Comparison of ENCODE assay signal across 11 cellular contexts in the genomic region with DNA sequence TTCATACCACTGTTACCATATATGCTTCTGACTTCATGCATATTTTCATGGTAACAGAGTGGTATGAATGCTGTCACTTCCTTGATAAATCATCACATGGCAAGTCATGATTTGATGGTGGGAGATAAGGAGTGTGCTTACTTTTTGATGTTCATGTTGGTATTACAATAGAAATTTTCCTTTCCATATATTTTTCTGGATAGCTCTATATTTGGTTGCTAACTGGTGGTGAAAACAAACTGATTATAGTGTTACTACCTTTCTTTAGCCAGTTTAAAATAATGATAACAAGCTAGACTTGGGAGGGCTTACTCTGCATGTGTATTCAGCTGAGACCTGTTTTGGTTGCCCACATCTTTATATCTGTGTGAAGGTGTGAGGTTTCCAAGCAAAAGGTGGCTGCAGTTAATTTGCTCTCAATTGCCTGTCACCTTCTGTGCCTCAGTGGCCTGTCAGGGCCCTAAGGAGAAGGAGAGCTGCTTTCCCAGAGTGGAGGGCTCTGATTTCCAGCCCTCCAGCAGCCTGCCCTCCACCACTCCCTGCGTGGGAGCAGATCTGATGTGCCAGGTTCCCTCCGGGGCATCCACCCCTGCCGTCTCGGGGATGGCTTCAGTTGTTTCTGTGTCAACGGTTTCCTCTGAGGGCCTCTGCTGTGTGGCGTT.
DNase-seq lines count a peak whose midpoint lies in the region; ATAC-seq and TF ChIP-seq lines count a peak whose summit lies in the region.
"Had no signal": no experiment of that assay in that cellular context is flagged by ENCODE, and none has a peak within 500 bp of the region (broad histone marks: within the 10 kb centered on the region; RNA-seq: fewer than 3 reads in every experiment).

No MANE protein-coding gene starts in this region.

- peak in 1 of 10 experiments; percentile 7 for DNase-seq in CD4-positive, alpha-beta T cell
- DNase-seq in RWPE2 (ENCODE audit: low spot score) (no peak), dermis blood vessel endothelial cell (peak; percentile 86), GM10248 (ENCODE audit: extremely low spot score) (no peak), foreskin fibroblast (no peak), DMS153 treated with DMSO at 0.1 percent for 48 hours (lab: John Stamatoyannopoulos, UW; ENCODE audit: unreplicated experiment) (no peak)
- DNase-seq: C1 segment of cervical spinal cord, glutamatergic neuron, NCI-H510A had no signal

- H3K4me3 ChIP-seq in RWPE2 (ENCODE audit: severe bottlenecking), result no peak overlapping the region
- H3K4me3 ChIP-seq in neutrophil (ENCODE audit: low read depth in 1 of 2, low read length in 1 of 2), result no peak overlapping the region
- no peak overlapping the region for H3K4me3 ChIP-seq in foreskin fibroblast (ENCODE audit: low read depth in 1 of 2, low read length in 2 of 2)

- CTCF ChIA-PET in CD4-positive, alpha-beta T cell (lab: Charles Lee), result interaction anchor here (1.0 to 1.5 kb wide), 3 partner anchors 17 to 695 kb away, joined by 3 to 5 read pairs (median 4); partner anchors contain the start of gene KLF6
- CTCF ChIA-PET in GM10248 (lab: Yijun Ruan, JAX), result interaction anchor here (0.9 to 1.1 kb wide), 3 partner anchors 10 to 64 kb away, joined by 3 to 4 read pairs (median 3); no protein-coding TSS in a partner anchor

- H3K36me3 ChIP-seq in RWPE2 (ENCODE audit: low read depth) (no peaks in the 10 kb centered on the region), neutrophil (no peaks in the 10 kb centered on the region)

- no peak for TF ChIP-seq CTCF in CD4-positive, alpha-beta T cell (IDR thresholded peaks at IDR 0.05)
- TF ChIP-seq CTCF in RWPE2 (IDR thresholded peaks at IDR 0.05; ENCODE audit: poor library complexity, severe bottlenecking) (no peak), neutrophil (IDR thresholded peaks at IDR 0.05) (no peak), GM10248 (IDR thresholded peaks at IDR 0.05; ENCODE audit: control extremely low read depth, extremely low read depth, low read depth, missing control alignments) (no peak), foreskin fibroblast (IDR thresholded peaks at IDR 0.05; ENCODE audit: low read depth, low read length) (no peak)

- no peaks in the 10 kb centered on the region for H3K9me3 ChIP-seq in CD4-positive, alpha-beta T cell (ENCODE audit: control insufficient read depth, low read length)
- H3K9me3 ChIP-seq in RWPE2 (ENCODE audit: severe bottlenecking) (no peaks in the 10 kb centered on the region), neutrophil (no peaks in the 10 kb centered on the region)

- no peaks in the 10 kb centered on the region for H3K27me3 ChIP-seq in CD4-positive, alpha-beta T cell (ENCODE audit: control insufficient read depth, insufficient read depth, low read length)
- H3K27me3 ChIP-seq in RWPE2 (ENCODE audit: insufficient read depth, poor library complexity, severe bottlenecking), result no peaks in the 10 kb centered on the region
- H3K27me3 ChIP-seq in neutrophil, result no peaks in the 10 kb centered on the region

- POLR2A ChIA-PET in CD4-positive, alpha-beta T cell (lab: Charles Lee), result interaction anchor here (0.8 to 12.5 kb wide), 8 partner anchors 14 to 342 kb away, joined by 3 to 83 read pairs (median 3); partner anchors contain the start of gene KLF6
- POLR2A ChIA-PET in GM10248 (lab: Yijun Ruan, JAX), result no interaction called here

- H3K36me3 Mint-ChIP-seq in CD4-positive, alpha-beta T cell (ENCODE audit: low read depth), result no peaks in the 10 kb centered on the region

- intact Hi-C loops in CD4-positive, alpha-beta T cell (cut with DNase I, micrococcal nuclease), result loop anchor here in 1 of 2 experiments (5.0 kb wide), 1 partner anchor 45 kb away; no protein-coding TSS in a partner anchor

- no peaks in the 10 kb centered on the region for H3K27me3 Mint-ChIP-seq in CD4-positive, alpha-beta T cell

- H3K27ac ChIP-seq in CD4-positive, alpha-beta T cell (ENCODE audit: low read depth, low read length), result peak overlapping the region; percentile 54
- H3K27ac ChIP-seq in RWPE2 (ENCODE audit: poor library complexity, severe bottlenecking) (peak overlapping the region; percentile 16), neutrophil (peak overlapping the region; percentile 17)

- peak overlapping the region; percentile 66 for H3K27ac Mint-ChIP-seq in CD4-positive, alpha-beta T cell

- H3K9me3 Mint-ChIP-seq in CD4-positive, alpha-beta T cell, result no peaks in the 10 kb centered on the region

- H3K4me1 ChIP-seq in RWPE2 (ENCODE audit: insufficient read depth, poor library complexity, severe bottlenecking) (peaks cover 52% of the 10 kb centered on the region), neutrophil (ENCODE audit: control insufficient read depth in 1 of 2, insufficient read depth in 1 of 2, low read depth in 1 of 2, low read length in 1 of 2) (peaks cover 47 to 49% of the 10 kb centered on the region in 2 experiments)

- H3K4me3 Mint-ChIP-seq in CD4-positive, alpha-beta T cell, result no peak overlapping the region

- H3K4me1 Mint-ChIP-seq in CD4-positive, alpha-beta T cell (ENCODE audit: low read depth), result peaks cover 22% of the 10 kb centered on the region

- peak; percentile 63 for ATAC-seq in CD4-positive, alpha-beta T cell (ENCODE audit: poor library complexity)
- ATAC-seq in RWPE2 (ENCODE audit: low read depth), result no peak
- no peak for ATAC-seq in GM21360 (IDR thresholded peaks at IDR 0.05; ENCODE audit: unreplicated experiment)
